In genomic region chr7:1044189-1045037, GRCh38 we compare ENCODE assay signal across 8 cellular contexts. TPM values are rescaled to one million over a fixed set of nuclear protein-coding genes. Genes with fewer than 3 reads are reported as not detected.
DNase-seq lines count a peak whose midpoint lies in the region; ATAC-seq lines count a peak whose summit lies in the region.

Gene GPR146 (plus strand): TSS chr7:1044546. CDS start chr7:1057516, 12,970 bp downstream.

- H3K27me3 ChIP-seq in BLaER1 treated with 17β-estradiol and CSF1 and Interleukin-3, amounts not matched to agents 10 nM and 100 nM, result no peaks in the 10 kb centered on the region; a peak in 2 of 22 replicates

- H3K4me1 ChIP-seq in BLaER1 treated with 17β-estradiol and CSF1 and Interleukin-3, amounts not matched to agents 10 nM and 100 nM, result peaks cover 65 to 78% (median 76%) of the 10 kb centered on the region in 10 experiments

- H3K36me3 ChIP-seq in BLaER1 treated with 17β-estradiol and CSF1 and Interleukin-3, amounts not matched to agents 10 nM and 100 nM, result no peaks in the 10 kb centered on the region

- peak within 1 kb of the TSS; percentile 74 to 86 (median 81) for H3K9ac ChIP-seq in BLaER1 treated with 17β-estradiol and CSF1 and Interleukin-3, amounts not matched to agents 10 nM and 100 nM

- H3K9me3 ChIP-seq in BLaER1 treated with 17β-estradiol and CSF1 and Interleukin-3, amounts not matched to agents 10 nM and 100 nM (replicated peaks in 1 of 11), result no peaks in the 10 kb centered on the region

- peak; percentile 84 for ATAC-seq in HG03439 (IDR thresholded peaks at IDR 0.05; ENCODE audit: unreplicated experiment)
- ATAC-seq in left lobe of liver, result peak; percentile 78

- peak within 1 kb of the TSS; percentile 66 to 80 (median 70) for H3K4me3 ChIP-seq in BLaER1 treated with 17β-estradiol and CSF1 and Interleukin-3, amounts not matched to agents 10 nM and 100 nM

- peak within 1 kb of the TSS; percentile 38 to 80 (median 72); a peak in 21 of 22 replicates for H3K27ac ChIP-seq in BLaER1 treated with 17β-estradiol and CSF1 and Interleukin-3, amounts not matched to agents 10 nM and 100 nM
- H3K27ac ChIP-seq in cingulate gyrus (ENCODE audit: low read depth, low read length), result peak within 1 kb of the TSS; percentile 88

- H3K4me2 ChIP-seq in BLaER1 treated with 17β-estradiol and CSF1 and Interleukin-3, amounts not matched to agents 10 nM and 100 nM, result peak within 1 kb of the TSS; percentile 94 to 100 (median 100)

- H4K20me1 ChIP-seq in BLaER1 treated with 17β-estradiol and CSF1 and Interleukin-3, amounts not matched to agents 10 nM and 100 nM, result peaks cover 0 to 77% (median 43%) of the 10 kb centered on the region in 11 experiments; a peak in 16 of 22 replicates

- DNase-seq in GM19238 (ENCODE audit: insufficient read length, low spot score) (peak; percentile 100), NCI-H510A treated with DMSO at 0.1 percent for 48 hours (lab: John Stamatoyannopoulos, UW) (peak; percentile 42), left lobe of liver (ENCODE audit: low spot score) (peak; percentile 99)
- peak; percentile 92 for DNase-seq in activated CD4-positive, alpha-beta T cell treated with anti-CD3 and anti-CD28 coated beads for 4 hours
- peak; percentile 93 to 96 for DNase-seq in stimulated activated CD4-positive, alpha-beta T cell treated with anti-CD3 and anti-CD28 coated beads, Interleukin-2, amount 100 ng/mL, for 24 hours

RNA-seq across cellular contexts. Expression of gene GPR146, which starts in this region (rescaled TPM):
- 28.1 TPM for total RNA-seq in left lobe of liver

Comparison
In these comparisons a context has a peak if more than half of its experiments do, and no peak if none do; other contexts are left out.
1. Peak in every context shown above with its lines: DNase-seq, ATAC-seq, H3K4me3 ChIP-seq and H3K27ac ChIP-seq.
2. DNase-seq: peak in every context shown above with its lines; median percentile 100 in GM19238; 99 in left lobe of liver; 94 in stimulated activated CD4-positive, alpha-beta T cell treated with anti-CD3 and anti-CD28 coated beads, Interleukin-2, amount 100 ng/mL, for 24 hours; 92 in activated CD4-positive, alpha-beta T cell treated with anti-CD3 and anti-CD28 coated beads for 4 hours; 42 in NCI-H510A treated with DMSO at 0.1 percent for 48 hours.